9 cellular contexts compared by ENCODE assay signal in genomic region chr4:75432683-75433082, GRCh38.
DNase-seq lines count a peak whose midpoint lies in the region; ATAC-seq and TF ChIP-seq lines count a peak whose summit lies in the region.
"Had no signal": no experiment of that assay in that cellular context is flagged by ENCODE, and none has a peak within 500 bp of the region (broad histone marks: within the 10 kb centered on the region; RNA-seq: fewer than 3 reads in every experiment).

No MANE protein-coding gene starts in this region.

- CTCF ChIA-PET in activated naive CD4-positive, alpha-beta T cell treated with anti-CD3 and anti-CD28 coated beads, Interleukin-2, amount 10 ng/mL, durations not matched to agents 7 days and 5 days (lab: Charles Lee): interaction anchor here (0.6 kb wide), 1 partner anchor 74 kb away, joined by 3 read pairs; no protein-coding TSS in a partner anchor

- no peak overlapping the region for H3K27ac Mint-ChIP-seq in activated naive CD4-positive, alpha-beta T cell treated with anti-CD3 and anti-CD28 coated beads, Interleukin-2, amount 10 ng/mL, durations not matched to agents 7 days and 5 days
- H3K27ac Mint-ChIP-seq: memory B cell had no signal

- no peaks in the 10 kb centered on the region for H3K36me3 Mint-ChIP-seq in activated naive CD4-positive, alpha-beta T cell treated with anti-CD3 and anti-CD28 coated beads, Interleukin-2, amount 10 ng/mL, durations not matched to agents 7 days and 5 days

- H3K9me3 Mint-ChIP-seq in activated naive CD4-positive, alpha-beta T cell treated with anti-CD3 and anti-CD28 coated beads, Interleukin-2, amount 10 ng/mL, durations not matched to agents 7 days and 5 days: peaks cover 1% of the 10 kb centered on the region

- H3K27me3 Mint-ChIP-seq in activated naive CD4-positive, alpha-beta T cell treated with anti-CD3 and anti-CD28 coated beads, Interleukin-2, amount 10 ng/mL, durations not matched to agents 7 days and 5 days: peaks cover 5% of the 10 kb centered on the region

- no peaks in the 10 kb centered on the region for H3K4me1 Mint-ChIP-seq in activated naive CD4-positive, alpha-beta T cell treated with anti-CD3 and anti-CD28 coated beads, Interleukin-2, amount 10 ng/mL, durations not matched to agents 7 days and 5 days
- H3K4me1 Mint-ChIP-seq: memory B cell had no signal

- DNase-seq in DMS53 treated with DMSO at 0.1 percent for 48 hours (lab: John Stamatoyannopoulos, UW; ENCODE audit: unreplicated experiment): peak; percentile 2
- DNase-seq in iPS-NIHi7 (ENCODE audit: extremely low spot score): peak; percentile 75
- DNase-seq in NCI-H1694 treated with DMSO at 0.1 percent for 48 hours (lab: John Stamatoyannopoulos, UW): no peak
- DNase-seq in activated naive CD4-positive, alpha-beta T cell treated with anti-CD3 and anti-CD28 coated beads, Interleukin-2, amount 10 ng/mL, durations not matched to agents 7 days and 5 days: no peak
- DNase-seq in putamen (ENCODE audit: low spot score): no peak
- no peak for DNase-seq in effector CD4-positive, alpha-beta T cell

- ATAC-seq in HG02678 (IDR thresholded peaks at IDR 0.05; ENCODE audit: unreplicated experiment): peak; percentile 62
- peak; percentile 93 for ATAC-seq in SK-N-SH treated with all-trans-retinoic acid at 6 μM for 48 hours

- H3K4me3 Mint-ChIP-seq in activated naive CD4-positive, alpha-beta T cell treated with anti-CD3 and anti-CD28 coated beads, Interleukin-2, amount 10 ng/mL, durations not matched to agents 7 days and 5 days: no peak overlapping the region
- H3K4me3 Mint-ChIP-seq: memory B cell had no signal

TF ChIP-seq in SK-N-SH treated with all-trans-retinoic acid at 6 μM for 48 hours, 23 proteins besides CTCF, POLR2A, EP300 and RAD21:
- TF ChIP-seq ZNF565 (CRISPR knock-in tag; conservative IDR thresholded peaks at IDR 0.05; ENCODE audit: low read depth): no peak
- TF ChIP-seq RARB (CRISPR knock-in tag; IDR thresholded peaks at IDR 0.05): no peak
- TF ChIP-seq OSR1 (CRISPR knock-in tag; IDR thresholded peaks at IDR 0.05): no peak
- no peak for TF ChIP-seq CSRNP3 (CRISPR knock-in tag; IDR thresholded peaks at IDR 0.05)
- no peak for TF ChIP-seq TOX (CRISPR knock-in tag; IDR thresholded peaks at IDR 0.05; ENCODE audit: borderline replicate concordance)
- no peak for TF ChIP-seq CREB5 (CRISPR knock-in tag; IDR thresholded peaks at IDR 0.05; ENCODE audit: low read depth)
- TF ChIP-seq GLIS3 (CRISPR knock-in tag; IDR thresholded peaks at IDR 0.05): no peak
- no peak for TF ChIP-seq ZNF70 (CRISPR knock-in tag; IDR thresholded peaks at IDR 0.05)
- no peak for TF ChIP-seq PPARA (CRISPR knock-in tag; IDR thresholded peaks at IDR 0.05; ENCODE audit: borderline replicate concordance)
- TF ChIP-seq TCF4 (CRISPR knock-in tag; IDR thresholded peaks at IDR 0.05; ENCODE audit: borderline replicate concordance): no peak
- TF ChIP-seq, protein P1, sequence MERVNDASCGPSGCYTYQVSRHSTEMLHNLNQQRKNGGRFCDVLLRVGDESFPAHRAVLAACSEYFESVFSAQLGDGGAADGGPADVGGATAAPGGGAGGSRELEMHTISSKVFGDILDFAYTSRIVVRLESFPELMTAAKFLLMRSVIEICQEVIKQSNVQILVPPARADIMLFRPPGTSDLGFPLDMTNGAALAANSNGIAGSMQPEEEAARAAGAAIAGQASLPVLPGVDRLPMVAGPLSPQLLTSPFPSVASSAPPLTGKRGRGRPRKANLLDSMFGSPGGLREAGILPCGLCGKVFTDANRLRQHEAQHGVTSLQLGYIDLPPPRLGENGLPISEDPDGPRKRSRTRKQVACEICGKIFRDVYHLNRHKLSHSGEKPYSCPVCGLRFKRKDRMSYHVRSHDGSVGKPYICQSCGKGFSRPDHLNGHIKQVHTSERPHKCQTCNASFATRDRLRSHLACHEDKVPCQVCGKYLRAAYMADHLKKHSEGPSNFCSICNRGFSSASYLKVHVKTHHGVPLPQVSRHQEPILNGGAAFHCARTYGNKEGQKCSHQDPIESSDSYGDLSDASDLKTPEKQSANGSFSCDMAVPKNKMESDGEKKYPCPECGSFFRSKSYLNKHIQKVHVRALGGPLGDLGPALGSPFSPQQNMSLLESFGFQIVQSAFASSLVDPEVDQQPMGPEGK (CRISPR knock-in tag; IDR thresholded peaks at IDR 0.05; ENCODE audit: borderline replicate concordance): no peak
- no peak for TF ChIP-seq ISL1 (CRISPR knock-in tag; IDR thresholded peaks at IDR 0.05)
- TF ChIP-seq, protein P2, sequence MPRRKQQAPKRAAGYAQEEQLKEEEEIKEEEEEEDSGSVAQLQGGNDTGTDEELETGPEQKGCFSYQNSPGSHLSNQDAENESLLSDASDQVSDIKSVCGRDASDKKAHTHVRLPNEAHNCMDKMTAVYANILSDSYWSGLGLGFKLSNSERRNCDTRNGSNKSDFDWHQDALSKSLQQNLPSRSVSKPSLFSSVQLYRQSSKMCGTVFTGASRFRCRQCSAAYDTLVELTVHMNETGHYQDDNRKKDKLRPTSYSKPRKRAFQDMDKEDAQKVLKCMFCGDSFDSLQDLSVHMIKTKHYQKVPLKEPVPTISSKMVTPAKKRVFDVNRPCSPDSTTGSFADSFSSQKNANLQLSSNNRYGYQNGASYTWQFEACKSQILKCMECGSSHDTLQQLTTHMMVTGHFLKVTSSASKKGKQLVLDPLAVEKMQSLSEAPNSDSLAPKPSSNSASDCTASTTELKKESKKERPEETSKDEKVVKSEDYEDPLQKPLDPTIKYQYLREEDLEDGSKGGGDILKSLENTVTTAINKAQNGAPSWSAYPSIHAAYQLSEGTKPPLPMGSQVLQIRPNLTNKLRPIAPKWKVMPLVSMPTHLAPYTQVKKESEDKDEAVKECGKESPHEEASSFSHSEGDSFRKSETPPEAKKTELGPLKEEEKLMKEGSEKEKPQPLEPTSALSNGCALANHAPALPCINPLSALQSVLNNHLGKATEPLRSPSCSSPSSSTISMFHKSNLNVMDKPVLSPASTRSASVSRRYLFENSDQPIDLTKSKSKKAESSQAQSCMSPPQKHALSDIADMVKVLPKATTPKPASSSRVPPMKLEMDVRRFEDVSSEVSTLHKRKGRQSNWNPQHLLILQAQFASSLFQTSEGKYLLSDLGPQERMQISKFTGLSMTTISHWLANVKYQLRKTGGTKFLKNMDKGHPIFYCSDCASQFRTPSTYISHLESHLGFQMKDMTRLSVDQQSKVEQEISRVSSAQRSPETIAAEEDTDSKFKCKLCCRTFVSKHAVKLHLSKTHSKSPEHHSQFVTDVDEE (CRISPR knock-in tag; IDR thresholded peaks at IDR 0.05): no peak
- no peak for TF ChIP-seq ARNTL (CRISPR knock-in tag; IDR thresholded peaks at IDR 0.05; ENCODE audit: borderline replicate concordance, low read depth)
- no peak for TF ChIP-seq ZFP3 (CRISPR knock-in tag; IDR thresholded peaks at IDR 0.05)
- TF ChIP-seq CSDC2 (CRISPR knock-in tag; IDR thresholded peaks at IDR 0.05): no peak
- no peak for TF ChIP-seq BACH2 (CRISPR knock-in tag; IDR thresholded peaks at IDR 0.05; ENCODE audit: borderline replicate concordance)
- TF ChIP-seq ZFP30 (CRISPR knock-in tag; IDR thresholded peaks at IDR 0.05): no peak
- no peak for TF ChIP-seq ESRRG (CRISPR knock-in tag; IDR thresholded peaks at IDR 0.05)

Comparison
In these comparisons a context has a peak if more than half of its experiments do, and no peak if none do; other contexts are left out.
1. DNase-seq: peak in DMS53 treated with DMSO at 0.1 percent for 48 hours (single experiment) and iPS-NIHi7 (single experiment); none in NCI-H1694 treated with DMSO at 0.1 percent for 48 hours (single experiment), activated naive CD4-positive, alpha-beta T cell treated with anti-CD3 and anti-CD28 coated beads, Interleukin-2, amount 10 ng/mL, durations not matched to agents 7 days and 5 days (single experiment), putamen (single experiment) and effector CD4-positive, alpha-beta T cell (single experiment).